ENCODE assay signal across 25 cellular contexts in genomic region chr14:59101441-59101840, GRCh38.
A peak's percentile ranks its signal among the peaks of the same experiment; 100 is the strongest.
DNase-seq lines count a peak whose midpoint lies in the region; ATAC-seq lines count a peak whose summit lies in the region.
"Had no signal": no experiment of that assay in that cellular context is flagged by ENCODE, and none has a peak within 500 bp of the region (broad histone marks: within the 10 kb centered on the region; RNA-seq: fewer than 3 reads in every experiment).

No MANE protein-coding gene starts in this region.

- H4K5ac ChIP-seq in mesendoderm (ENCODE audit: low read length) = no peak overlapping the region

- no peak overlapping the region for H4K8ac ChIP-seq in mesendoderm (ENCODE audit: low read depth, low read length)

- POLR2A ChIA-PET in activated CD4-positive, alpha-beta T cell treated with anti-CD3 and anti-CD28 coated beads for 36 hours (lab: Charles Lee) = no interaction called here

- H2BK120ac ChIP-seq in mesendoderm (ENCODE audit: low read depth, low read length) = no peak overlapping the region

- H3K9me3 Mint-ChIP-seq in activated CD4-positive, alpha-beta T cell treated with anti-CD3 and anti-CD28 coated beads for 36 hours (ENCODE audit: low read depth) = no peaks in the 10 kb centered on the region
- H3K9me3 Mint-ChIP-seq: CD8-positive, alpha-beta memory T cell had no signal

- no peaks in the 10 kb centered on the region for H3K36me3 Mint-ChIP-seq in activated CD4-positive, alpha-beta T cell treated with anti-CD3 and anti-CD28 coated beads for 36 hours (ENCODE audit: low read depth)
- H3K36me3 Mint-ChIP-seq: CD8-positive, alpha-beta memory T cell had no signal

- H2BK5ac ChIP-seq in mesendoderm (ENCODE audit: low read length) = no peak overlapping the region

- H3K4me3 Mint-ChIP-seq in activated CD4-positive, alpha-beta T cell treated with anti-CD3 and anti-CD28 coated beads for 36 hours = no peak overlapping the region
- H3K4me3 Mint-ChIP-seq: B cell; CD8-positive, alpha-beta memory T cell had no signal

- H3K56ac ChIP-seq in mesendoderm (ENCODE audit: low read length) = no peak overlapping the region

- H3K27ac Mint-ChIP-seq in activated CD4-positive, alpha-beta T cell treated with anti-CD3 and anti-CD28 coated beads for 36 hours = no peak overlapping the region
- H3K27ac Mint-ChIP-seq: B cell; CD8-positive, alpha-beta memory T cell had no signal

- no peaks in the 10 kb centered on the region for H3K36me3 ChIP-seq in mesendoderm (ENCODE audit: control insufficient read depth, insufficient read depth, low read length)

- no peak overlapping the region for H3K9ac ChIP-seq in mesendoderm (ENCODE audit: low read length)
- H3K9ac ChIP-seq: GM23248 had no signal

- H3K23ac ChIP-seq in mesendoderm (ENCODE audit: low read length) = no peak overlapping the region

- H3K79me2 ChIP-seq in mesendoderm (ENCODE audit: control insufficient read depth, insufficient read depth, low read length) = no peaks in the 10 kb centered on the region

- no peaks in the 10 kb centered on the region for H3K79me1 ChIP-seq in mesendoderm (ENCODE audit: low read length)

- no peaks in the 10 kb centered on the region for H3K27me3 ChIP-seq in mesendoderm (ENCODE audit: insufficient read depth, low read length, poor library complexity)

- H3K4ac ChIP-seq in mesendoderm (ENCODE audit: low read depth, low read length) = no peak overlapping the region

- DNase-seq in GM03348 (ENCODE audit: low spot score) (peak; percentile 34), NCI-H226 (peak; percentile 29), astrocyte of the hippocampus (ENCODE audit: low read depth, low spot score) (peak; percentile 31), kidney tubule cell (ENCODE audit: low spot score) (peak; percentile 23), EL (no peak), mesendoderm (no peak)
- DNase-seq in activated CD4-positive, alpha-beta T cell treated with anti-CD3 and anti-CD28 coated beads for 36 hours = no peak
- DNase-seq: CD8-positive, alpha-beta memory T cell; DMS79 treated with DMSO at 0.1 percent for 48 hours; GM23248; H7; KG1; MM.1S; NCI-H1048; NCI-H1417; NCI-H1694; NCI-H2029 treated with DMSO at 0.1 percent for 48 hours; NCI-H526; NCI-H82; SHP77 treated with DMSO at 0.1 percent for 48 hours; T-helper 1 cell had no signal

- no peaks in the 10 kb centered on the region for H3K4me1 ChIP-seq in mesendoderm (ENCODE audit: control insufficient read depth, low read depth, low read length)

- no peak overlapping the region for H3K27ac ChIP-seq in mesendoderm (ENCODE audit: low read depth, low read length)
- H3K27ac ChIP-seq: C4-2B, GM23248 had no signal

- H2AK5ac ChIP-seq in mesendoderm (ENCODE audit: low read length) = no peak overlapping the region

- H3K18ac ChIP-seq in mesendoderm (ENCODE audit: low read length) = no peak overlapping the region

- no CpG with 5 or more reads among the region's 1 CpG for WGBS in mesendoderm (ENCODE audit: extremely low coverage, insufficient coverage, low lambda C conversion rate)

- no peak overlapping the region for H3K4me3 ChIP-seq in mesendoderm (ENCODE audit: low read length)
- H3K4me3 ChIP-seq: GM23248 had no signal

- ATAC-seq in HG03354 (IDR thresholded peaks at IDR 0.05; ENCODE audit: poor library complexity, severe bottlenecking, unreplicated experiment) = no peak
- ATAC-seq in activated CD4-positive, alpha-beta T cell treated with anti-CD3 and anti-CD28 coated beads for 36 hours = no peak
- ATAC-seq: Panc1 had no signal

- H2BK15ac ChIP-seq in mesendoderm (replicated peaks; ENCODE audit: low read depth) = no peak overlapping the region

- CTCF ChIA-PET in activated CD4-positive, alpha-beta T cell treated with anti-CD3 and anti-CD28 coated beads for 36 hours (lab: Charles Lee) = no interaction called here

- H3K4me2 ChIP-seq in mesendoderm (ENCODE audit: low read length) = no peak overlapping the region

- H3K4me1 Mint-ChIP-seq in activated CD4-positive, alpha-beta T cell treated with anti-CD3 and anti-CD28 coated beads for 36 hours = no peaks in the 10 kb centered on the region
- H3K4me1 Mint-ChIP-seq: B cell; CD8-positive, alpha-beta memory T cell had no signal

- intact Hi-C loops in activated CD4-positive, alpha-beta T cell treated with anti-CD3 and anti-CD28 coated beads for 36 hours (cut with DNase I, micrococcal nuclease) = no loop called here

- peaks cover 19% of the 10 kb centered on the region for H3K27me3 Mint-ChIP-seq in activated CD4-positive, alpha-beta T cell treated with anti-CD3 and anti-CD28 coated beads for 36 hours

Comparison
In these comparisons a context has a peak if more than half of its experiments do, and no peak if none do; other contexts are left out.
1. DNase-seq: peak in GM03348 (single experiment), NCI-H226 (single experiment), astrocyte of the hippocampus (single experiment) and kidney tubule cell (single experiment); none in EL (single experiment), activated CD4-positive, alpha-beta T cell treated with anti-CD3 and anti-CD28 coated beads for 36 hours (single experiment) and mesendoderm (single experiment).